ENCODE assay signal across 24 cellular contexts in the genomic region with DNA sequence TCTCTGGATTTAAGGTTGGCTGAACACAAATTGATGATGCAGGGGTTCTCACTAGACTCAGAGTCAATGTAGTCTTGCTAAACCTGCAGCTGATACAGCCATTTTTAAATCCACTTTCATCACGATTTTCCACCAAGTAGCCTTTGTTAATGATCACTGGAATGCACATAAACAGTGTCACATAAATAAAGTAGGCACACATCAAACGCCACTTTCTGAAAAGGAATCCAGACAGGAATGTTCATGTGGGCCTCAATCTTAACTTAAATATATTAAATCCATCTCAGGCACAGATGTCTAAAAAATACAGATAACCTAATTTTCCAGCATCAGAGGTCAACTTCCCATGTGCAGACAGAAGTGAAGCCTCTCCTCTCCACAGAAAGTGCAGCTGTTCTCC. TPM values are rescaled to one million over a fixed set of nuclear protein-coding genes. Genes with fewer than 3 reads are reported as not detected.
DNase-seq lines count a peak whose midpoint lies in the region; ATAC-seq and TF ChIP-seq lines count a peak whose summit lies in the region.
"Had no signal": no experiment of that assay in that cellular context is flagged by ENCODE, and none has a peak within 500 bp of the region (broad histone marks: within the 10 kb centered on the region; RNA-seq: fewer than 3 reads in every experiment).

No MANE protein-coding gene starts in this region.

- H3K4me1 ChIP-seq in cardiac muscle cell (ENCODE audit: low read depth) (peaks cover 20% of the 10 kb centered on the region), heart right ventricle (no peaks in the 10 kb centered on the region)
- no peaks in the 10 kb centered on the region for H3K4me1 ChIP-seq in CD8-positive, alpha-beta memory T cell (ENCODE audit: insufficient read depth, low read length)

- TF ChIP-seq CTCF in cardiac muscle cell (IDR thresholded peaks at IDR 0.05; ENCODE audit: low read depth, low read length) (no peak), heart right ventricle (IDR thresholded peaks at IDR 0.05) (no peak), epithelial cell of proximal tubule (conservative IDR thresholded peaks at IDR 0.05; ENCODE audit: low read depth, low read length) (no peak), nephron progenitor cell (IDR thresholded peaks at IDR 0.05) (no peak)

- peaks cover 38% of the 10 kb centered on the region for H3K4me1 Mint-ChIP-seq in nephron progenitor cell
- no peaks in the 10 kb centered on the region for H3K4me1 Mint-ChIP-seq in activated CD4-positive, alpha-beta T cell treated with anti-CD3 and anti-CD28 coated beads, Interleukin-2, amount 10 ng/mL, durations not matched to agents 24 days and 14 days
- H3K4me1 Mint-ChIP-seq in CD8-positive, alpha-beta memory T cell = no peaks in the 10 kb centered on the region
- H3K4me1 Mint-ChIP-seq in activated CD4-positive, alpha-beta T cell treated with anti-CD3 and anti-CD28 coated beads for 36 hours = no peaks in the 10 kb centered on the region
- H3K4me1 Mint-ChIP-seq: H9, IgD-negative memory B cell had no signal

- peak overlapping the region; percentile 10 for H3K27ac Mint-ChIP-seq in nephron progenitor cell
- H3K27ac Mint-ChIP-seq in activated CD4-positive, alpha-beta T cell treated with anti-CD3 and anti-CD28 coated beads, Interleukin-2, amount 10 ng/mL, durations not matched to agents 24 days and 14 days = no peak overlapping the region
- no peak overlapping the region for H3K27ac Mint-ChIP-seq in CD8-positive, alpha-beta memory T cell
- no peak overlapping the region for H3K27ac Mint-ChIP-seq in activated CD4-positive, alpha-beta T cell treated with anti-CD3 and anti-CD28 coated beads for 36 hours
- H3K27ac Mint-ChIP-seq: H9, IgD-negative memory B cell had no signal

- H3K9me3 Mint-ChIP-seq in nephron progenitor cell = no peaks in the 10 kb centered on the region
- H3K9me3 Mint-ChIP-seq in activated CD4-positive, alpha-beta T cell treated with anti-CD3 and anti-CD28 coated beads, Interleukin-2, amount 10 ng/mL, durations not matched to agents 24 days and 14 days = no peaks in the 10 kb centered on the region
- H3K9me3 Mint-ChIP-seq in CD8-positive, alpha-beta memory T cell = peaks cover 0 to 13% (median 5%) of the 10 kb centered on the region in 5 donors
- no peaks in the 10 kb centered on the region for H3K9me3 Mint-ChIP-seq in activated CD4-positive, alpha-beta T cell treated with anti-CD3 and anti-CD28 coated beads for 36 hours (ENCODE audit: low read depth)
- H3K9me3 Mint-ChIP-seq: H9 had no signal

- no peaks in the 10 kb centered on the region for H3K27me3 ChIP-seq in cardiac muscle cell
- peaks cover 0 to 35% (median 16%) of the 10 kb centered on the region in 7 donors for H3K27me3 ChIP-seq in heart right ventricle
- no peaks in the 10 kb centered on the region for H3K27me3 ChIP-seq in CD8-positive, alpha-beta memory T cell (ENCODE audit: insufficient read depth, low read length, poor library complexity, severe bottlenecking)

- no peak for ATAC-seq in heart right ventricle
- no peak for ATAC-seq in HG02970 (IDR thresholded peaks at IDR 0.05; ENCODE audit: low FRiP score, unreplicated experiment)
- ATAC-seq in activated CD4-positive, alpha-beta T cell treated with anti-CD3 and anti-CD28 coated beads for 36 hours = no peak

- CTCF ChIA-PET in CD8-positive, alpha-beta memory T cell (lab: Charles Lee) = no interaction called here
- CTCF ChIA-PET in activated CD4-positive, alpha-beta T cell treated with anti-CD3 and anti-CD28 coated beads for 36 hours (lab: Charles Lee) = no interaction called here

- H3K36me3 ChIP-seq in cardiac muscle cell = no peaks in the 10 kb centered on the region
- H3K36me3 ChIP-seq in heart right ventricle = no peaks in the 10 kb centered on the region
- H3K36me3 ChIP-seq in CD8-positive, alpha-beta memory T cell (ENCODE audit: insufficient read depth, low read length) = no peaks in the 10 kb centered on the region

- H3K36me3 Mint-ChIP-seq in nephron progenitor cell (ENCODE audit: low read depth) = peaks cover 35% of the 10 kb centered on the region
- H3K36me3 Mint-ChIP-seq in activated CD4-positive, alpha-beta T cell treated with anti-CD3 and anti-CD28 coated beads, Interleukin-2, amount 10 ng/mL, durations not matched to agents 24 days and 14 days (ENCODE audit: low read depth) = no peaks in the 10 kb centered on the region
- no peaks in the 10 kb centered on the region for H3K36me3 Mint-ChIP-seq in CD8-positive, alpha-beta memory T cell
- no peaks in the 10 kb centered on the region for H3K36me3 Mint-ChIP-seq in activated CD4-positive, alpha-beta T cell treated with anti-CD3 and anti-CD28 coated beads for 36 hours (ENCODE audit: low read depth)

- POLR2A ChIA-PET in CD8-positive, alpha-beta memory T cell (lab: Charles Lee) = no interaction called here
- POLR2A ChIA-PET in activated CD4-positive, alpha-beta T cell treated with anti-CD3 and anti-CD28 coated beads for 36 hours (lab: Charles Lee) = no interaction called here

- peaks cover 6% of the 10 kb centered on the region for H3K27me3 Mint-ChIP-seq in nephron progenitor cell (ENCODE audit: low read depth, poor library complexity)
- H3K27me3 Mint-ChIP-seq in activated CD4-positive, alpha-beta T cell treated with anti-CD3 and anti-CD28 coated beads, Interleukin-2, amount 10 ng/mL, durations not matched to agents 24 days and 14 days = no peaks in the 10 kb centered on the region
- H3K27me3 Mint-ChIP-seq in CD8-positive, alpha-beta memory T cell = no peaks in the 10 kb centered on the region
- peaks cover 2% of the 10 kb centered on the region for H3K27me3 Mint-ChIP-seq in activated CD4-positive, alpha-beta T cell treated with anti-CD3 and anti-CD28 coated beads for 36 hours

- peak overlapping the region; percentile 64 for H3K27ac ChIP-seq in cardiac muscle cell
- no peak overlapping the region for H3K27ac ChIP-seq in heart right ventricle
- H3K27ac ChIP-seq in CD8-positive, alpha-beta memory T cell (ENCODE audit: low read depth, low read length) = no peak overlapping the region
- H3K27ac ChIP-seq: 22Rv1, C4-2B, PC-9 had no signal

- H3K9me3 ChIP-seq in cardiac muscle cell (ENCODE audit: low read depth) (no peaks in the 10 kb centered on the region), heart right ventricle (no peaks in the 10 kb centered on the region)
- no peaks in the 10 kb centered on the region for H3K9me3 ChIP-seq in CD8-positive, alpha-beta memory T cell (ENCODE audit: low read length)

- no peak overlapping the region for H3K4me3 ChIP-seq in cardiac muscle cell
- no peak overlapping the region for H3K4me3 ChIP-seq in heart right ventricle
- no peak overlapping the region for H3K4me3 ChIP-seq in epithelial cell of proximal tubule (ENCODE audit: low read depth, low read length)
- no peak overlapping the region for H3K4me3 ChIP-seq in CD8-positive, alpha-beta memory T cell (ENCODE audit: low read length)
- H3K4me3 ChIP-seq: PC-9 had no signal

- DNase-seq in cardiac muscle cell (ENCODE audit: low read depth in 1 of 2, low spot score in 1 of 2) (no peak), heart right ventricle (no peak), epithelial cell of proximal tubule (ENCODE audit: low read depth) (peak; percentile 45), nephron progenitor cell (no peak)
- DNase-seq in activated CD4-positive, alpha-beta T cell treated with anti-CD3 and anti-CD28 coated beads, Interleukin-2, amount 10 ng/mL, durations not matched to agents 24 days and 14 days = no peak
- DNase-seq in CD8-positive, alpha-beta memory T cell = no peak
- no peak for DNase-seq in activated CD4-positive, alpha-beta T cell treated with anti-CD3 and anti-CD28 coated beads for 36 hours
- DNase-seq: AML-193, DMS 273 treated with DMSO at 0.1 percent for 48 hours, DND-41, H9, Kasumi-1, MM.1S, NCI-H1092, NCI-H146, NCI-H2029 treated with DMSO at 0.1 percent for 48 hours, NCI-H2171, NCI-H526, PC-9 had no signal

- WGBS in heart right ventricle, 2 donors = 54 to 56% methylated on average over 2 of the region's 2 CpGs

- no peak overlapping the region for H3K4me3 Mint-ChIP-seq in nephron progenitor cell
- no peak overlapping the region for H3K4me3 Mint-ChIP-seq in activated CD4-positive, alpha-beta T cell treated with anti-CD3 and anti-CD28 coated beads, Interleukin-2, amount 10 ng/mL, durations not matched to agents 24 days and 14 days
- H3K4me3 Mint-ChIP-seq in CD8-positive, alpha-beta memory T cell = no peak overlapping the region
- no peak overlapping the region for H3K4me3 Mint-ChIP-seq in activated CD4-positive, alpha-beta T cell treated with anti-CD3 and anti-CD28 coated beads for 36 hours
- H3K4me3 Mint-ChIP-seq: H9, IgD-negative memory B cell had no signal

- intact Hi-C loops in heart right ventricle (cut with DNase I) = no loop called here
- intact Hi-C loops in activated CD4-positive, alpha-beta T cell treated with anti-CD3 and anti-CD28 coated beads, Interleukin-2, amount 10 ng/mL, durations not matched to agents 24 days and 14 days (cut with micrococcal nuclease) = no loop called here
- intact Hi-C loops in activated CD4-positive, alpha-beta T cell treated with anti-CD3 and anti-CD28 coated beads for 36 hours (cut with DNase I, micrococcal nuclease) = no loop called here

RNA-seq across cellular contexts. Expression of a gene that starts 58.3 kb away (rescaled TPM):
- 14.1 and 36.8 TPM in 2 replicates for total RNA-seq in cardiac muscle cell
- polyA plus RNA-seq in cardiac muscle cell = 11.4 and 20.8 TPM in 2 replicates
- under 1 TPM in 7 of 10 donors, not detected in 3; 0.05 to 0.82 (median 0.13) TPM for total RNA-seq in heart right ventricle
- under 1 TPM in 1 of 2 donors, not detected in 1; 0.75 TPM for polyA plus RNA-seq in heart right ventricle
- 10.1 and 23.2 TPM in 2 replicates for total RNA-seq in epithelial cell of proximal tubule
- not detected in 2 replicates for total RNA-seq in activated CD4-positive, alpha-beta T cell treated with anti-CD3 and anti-CD28 coated beads, Interleukin-2, amount 10 ng/mL, durations not matched to agents 24 days and 14 days
- total RNA-seq in CD8-positive, alpha-beta memory T cell = not detected
- polyA plus RNA-seq in CD8-positive, alpha-beta memory T cell = not detected
- not detected for total RNA-seq in activated CD4-positive, alpha-beta T cell treated with anti-CD3 and anti-CD28 coated beads for 36 hours
- total RNA-seq: HT-29, PC-9 had no signal
- polyA plus RNA-seq: IgD-negative memory B cell had no signal
